In genomic region chr20:35491823-35492222, GRCh38 we compare ENCODE assay signal across 20 cellular contexts. TPM values are rescaled to one million over a fixed set of nuclear protein-coding genes. Genes with fewer than 3 reads are reported as not detected.
A peak's percentile ranks its signal among the peaks of the same experiment; 100 is the strongest.
DNase-seq lines count a peak whose midpoint lies in the region; ATAC-seq and TF ChIP-seq lines count a peak whose summit lies in the region.
"Had no signal": no experiment of that assay in that cellular context is flagged by ENCODE, and none has a peak within 500 bp of the region (broad histone marks: within the 10 kb centered on the region; RNA-seq: fewer than 3 reads in every experiment).

No MANE protein-coding gene starts in this region.

- no peaks in the 10 kb centered on the region for H4K20me1 ChIP-seq in Loucy (ENCODE audit: insufficient read depth, low read length, poor library complexity, severe bottlenecking)
- no peaks in the 10 kb centered on the region for H4K20me1 ChIP-seq in PC-3 (ENCODE audit: low read length)

- H3K4me3 ChIP-seq in Loucy (ENCODE audit: low read length, poor library complexity, severe bottlenecking) (peak overlapping the region; percentile 89), ovary (no peak overlapping the region), PC-3 (ENCODE audit: low read length) (no peak overlapping the region)
- H3K4me3 ChIP-seq: smooth muscle cell had no signal

- H3K4me1 Mint-ChIP-seq in activated CD4-positive, alpha-beta T cell treated with anti-CD3 and anti-CD28 coated beads for 36 hours: peaks cover 43% of the 10 kb centered on the region
- peaks cover 43% of the 10 kb centered on the region for H3K4me1 Mint-ChIP-seq in activated naive CD8-positive, alpha-beta T cell treated with anti-CD3 and anti-CD28 coated beads, Interleukin-2, amount 50 U/mL, for 24 hours
- peaks cover 31 to 82% (median 72%) of the 10 kb centered on the region in 4 donors for H3K4me1 Mint-ChIP-seq in naive thymus-derived CD8-positive, alpha-beta T cell

- 90 to 95% (median 92%) methylated on average over 5 of the region's 5 CpGs for WGBS in ovary, 3 donors

- H3K36me3 ChIP-seq in Loucy (ENCODE audit: insufficient read depth, low read length) (peaks cover 42% of the 10 kb centered on the region; the same call in 1 of the 2 replicates), ovary (no peaks in the 10 kb centered on the region), PC-3 (ENCODE audit: low read depth, low read length) (peaks cover 56% of the 10 kb centered on the region)

- peaks cover 62% of the 10 kb centered on the region for H3K36me3 Mint-ChIP-seq in activated CD4-positive, alpha-beta T cell treated with anti-CD3 and anti-CD28 coated beads for 36 hours (ENCODE audit: low read depth)
- H3K36me3 Mint-ChIP-seq in activated naive CD8-positive, alpha-beta T cell treated with anti-CD3 and anti-CD28 coated beads, Interleukin-2, amount 50 U/mL, for 24 hours (ENCODE audit: low read depth): peaks cover 55% of the 10 kb centered on the region
- peaks cover 0 to 63% (median 19%) of the 10 kb centered on the region in 3 donors for H3K36me3 Mint-ChIP-seq in naive thymus-derived CD8-positive, alpha-beta T cell

- H3K4me1 ChIP-seq in Loucy (ENCODE audit: insufficient read depth, low read length, poor library complexity, severe bottlenecking) (peaks cover 11% of the 10 kb centered on the region), ovary (ENCODE audit: insufficient read depth) (peaks cover 2% of the 10 kb centered on the region), PC-3 (ENCODE audit: insufficient read depth, low read length) (no peaks in the 10 kb centered on the region)
- H3K4me1 ChIP-seq: suprapubic skin had no signal

- H2AFZ ChIP-seq in Loucy (ENCODE audit: low read length) (no peak overlapping the region), PC-3 (ENCODE audit: low read length) (no peak overlapping the region)

- H3K27ac ChIP-seq in ovary (no peak overlapping the region), PC-3 (ENCODE audit: low read length) (no peak overlapping the region)
- H3K27ac ChIP-seq: dorsolateral prefrontal cortex, suprapubic skin had no signal

- H3F3A ChIP-seq in Loucy (ENCODE audit: low read depth): no peaks in the 10 kb centered on the region
- H3F3A ChIP-seq in PC-3 (ENCODE audit: low read length, unreplicated experiment): no peaks in the 10 kb centered on the region

- peaks cover 47% of the 10 kb centered on the region for H3K79me2 ChIP-seq in Loucy (ENCODE audit: insufficient read depth, low read length)
- H3K79me2 ChIP-seq in PC-3 (ENCODE audit: low read length): no peaks in the 10 kb centered on the region

- peak overlapping the region; percentile 89 for H3K9ac ChIP-seq in Loucy (ENCODE audit: low read depth, low read length, poor library complexity, severe bottlenecking)
- no peak overlapping the region for H3K9ac ChIP-seq in PC-3 (ENCODE audit: low read length)

- CTCF ChIA-PET in activated CD4-positive, alpha-beta T cell treated with anti-CD3 and anti-CD28 coated beads for 36 hours (lab: Charles Lee): interaction anchor here (1.4 to 2.2 kb wide), 3 partner anchors 13 to 46 kb away, joined by 5 to 6 read pairs (median 5); no protein-coding TSS in a partner anchor
- CTCF ChIA-PET in PC-3 (lab: Charles Lee): no interaction called here

- no TSS peak for BruUV-seq in PC-3 (replicated peaks; lab: Mats Ljungman, UMichigan)

- H3K9me2 ChIP-seq in Loucy (replicated peaks; ENCODE audit: low read depth, low read length) (no peaks in the 10 kb centered on the region), PC-3 (replicated peaks; ENCODE audit: low read length) (no peaks in the 10 kb centered on the region)

- peak overlapping the region; percentile 87 for H3K4me2 ChIP-seq in Loucy (ENCODE audit: low read depth, low read length, poor library complexity, severe bottlenecking)
- no peak overlapping the region for H3K4me2 ChIP-seq in PC-3 (ENCODE audit: low read length)
- H3K4me2 ChIP-seq: smooth muscle cell had no signal

- intact Hi-C loops in activated CD4-positive, alpha-beta T cell treated with anti-CD3 and anti-CD28 coated beads for 36 hours (cut with DNase I, micrococcal nuclease): loop anchor here in 1 of 2 experiments (2.0 to 5.0 kb wide), 2 partner anchors 37 to 170 kb away; partner anchors contain the start of genes CEP250, CPNE1 and RBM12
- intact Hi-C loops in ovary (cut with DNase I): no loop called here
- intact Hi-C loops in PC-3 (cut with micrococcal nuclease): no loop called here

- H3K27me3 ChIP-seq in Loucy (ENCODE audit: insufficient read depth, low read length, poor library complexity, severe bottlenecking): no peaks in the 10 kb centered on the region
- H3K27me3 ChIP-seq in ovary: no peaks in the 10 kb centered on the region
- H3K27me3 ChIP-seq in PC-3 (ENCODE audit: low read length): no peaks in the 10 kb centered on the region
- H3K27me3 ChIP-seq: dorsolateral prefrontal cortex, suprapubic skin had no signal

- no peaks in the 10 kb centered on the region for H3K27me3 Mint-ChIP-seq in activated CD4-positive, alpha-beta T cell treated with anti-CD3 and anti-CD28 coated beads for 36 hours
- H3K27me3 Mint-ChIP-seq in activated naive CD8-positive, alpha-beta T cell treated with anti-CD3 and anti-CD28 coated beads, Interleukin-2, amount 50 U/mL, for 24 hours: no peaks in the 10 kb centered on the region
- H3K27me3 Mint-ChIP-seq in naive thymus-derived CD8-positive, alpha-beta T cell: no peaks in the 10 kb centered on the region

- H3K9me3 ChIP-seq in Loucy (ENCODE audit: insufficient read depth, low read depth, low read length): no peaks in the 10 kb centered on the region
- no peaks in the 10 kb centered on the region for H3K9me3 ChIP-seq in ovary
- H3K9me3 ChIP-seq in PC-3 (ENCODE audit: low read length): no peaks in the 10 kb centered on the region
- H3K9me3 ChIP-seq: suprapubic skin had no signal

- DNase-seq in activated CD4-positive, alpha-beta T cell treated with anti-CD3 and anti-CD28 coated beads for 36 hours: no peak
- DNase-seq in activated CD4-positive, alpha-beta T cell treated with anti-CD3 and anti-CD28 coated beads, Interleukin-2, amount 50 U/mL, for 4 hours: no peak
- DNase-seq in activated naive CD8-positive, alpha-beta T cell treated with anti-CD3 and anti-CD28 coated beads, Interleukin-2, amount 50 U/mL, for 24 hours: no peak
- no peak for DNase-seq in naive thymus-derived CD8-positive, alpha-beta T cell
- DNase-seq in ovary (no peak), PC-3 (no peak)
- DNase-seq: 8988T, Calu3, dorsolateral prefrontal cortex, Kasumi-1, mammary epithelial cell, NCI-H1694 treated with DMSO at 0.1 percent for 48 hours, NCI-H748 treated with DMSO at 0.1 percent for 48 hours had no signal

- no peak for TF ChIP-seq POLR2A in ovary (IDR thresholded peaks at IDR 0.05)

- TF ChIP-seq EP300 in ovary (IDR thresholded peaks at IDR 0.05): no peak

- POLR2A ChIA-PET in activated CD4-positive, alpha-beta T cell treated with anti-CD3 and anti-CD28 coated beads for 36 hours (lab: Charles Lee): interaction anchor here (0.8 to 1.8 kb wide), 3 partner anchors 169 to 250 kb away, joined by 3 to 9 read pairs (median 6); partner anchors contain the start of gene RBM39
- POLR2A ChIA-PET in naive thymus-derived CD8-positive, alpha-beta T cell (lab: Charles Lee): interaction anchor here (0.6 to 2.8 kb wide), 7 partner anchors 36 to 292 kb away, joined by 3 to 22 read pairs (median 5); partner anchors contain the start of genes CEP250, ERGIC3 and RBM39
- POLR2A ChIA-PET in PC-3 (lab: Charles Lee; ENCODE audit: unreplicated experiment): no interaction called here

- peak; percentile 47 for ATAC-seq in activated CD4-positive, alpha-beta T cell treated with anti-CD3 and anti-CD28 coated beads for 36 hours
- no peak for ATAC-seq in activated naive CD8-positive, alpha-beta T cell treated with anti-CD3 and anti-CD28 coated beads, Interleukin-2, amount 50 U/mL, for 24 hours
- no peak for ATAC-seq in naive thymus-derived CD8-positive, alpha-beta T cell
- ATAC-seq in GM18519 (IDR thresholded peaks at IDR 0.05; ENCODE audit: low FRiP score, unreplicated experiment): no peak
- no peak for ATAC-seq in PC-3

- H3K9me3 Mint-ChIP-seq in activated CD4-positive, alpha-beta T cell treated with anti-CD3 and anti-CD28 coated beads for 36 hours (ENCODE audit: low read depth): no peaks in the 10 kb centered on the region
- H3K9me3 Mint-ChIP-seq in activated naive CD8-positive, alpha-beta T cell treated with anti-CD3 and anti-CD28 coated beads, Interleukin-2, amount 50 U/mL, for 24 hours: no peaks in the 10 kb centered on the region
- no peaks in the 10 kb centered on the region for H3K9me3 Mint-ChIP-seq in naive thymus-derived CD8-positive, alpha-beta T cell

- TF ChIP-seq CTCF in Loucy (conservative IDR thresholded peaks at IDR 0.05; ENCODE audit: low read length): no peak
- TF ChIP-seq CTCF in ovary (IDR thresholded peaks at IDR 0.05): no peak
- no peak for TF ChIP-seq CTCF in PC-3 (conservative IDR thresholded peaks at IDR 0.05; ENCODE audit: low read depth, low read length)

- H3K27ac Mint-ChIP-seq in activated CD4-positive, alpha-beta T cell treated with anti-CD3 and anti-CD28 coated beads for 36 hours: peak overlapping the region; percentile 98
- peak overlapping the region; percentile 70 for H3K27ac Mint-ChIP-seq in activated naive CD8-positive, alpha-beta T cell treated with anti-CD3 and anti-CD28 coated beads, Interleukin-2, amount 50 U/mL, for 24 hours
- peak overlapping the region; percentile 97 to 100 (median 99) for H3K27ac Mint-ChIP-seq in naive thymus-derived CD8-positive, alpha-beta T cell

- peak overlapping the region; percentile 83 for H3K4me3 Mint-ChIP-seq in activated CD4-positive, alpha-beta T cell treated with anti-CD3 and anti-CD28 coated beads for 36 hours
- peak overlapping the region; percentile 95 for H3K4me3 Mint-ChIP-seq in activated naive CD8-positive, alpha-beta T cell treated with anti-CD3 and anti-CD28 coated beads, Interleukin-2, amount 50 U/mL, for 24 hours
- H3K4me3 Mint-ChIP-seq in naive thymus-derived CD8-positive, alpha-beta T cell: peak overlapping the region; percentile 96 to 100 (median 99)

RNA-seq across cellular contexts. Expression of gene CEP250, which starts 36.4 kb away (rescaled TPM):
- 10 to 100 TPM; 50.4 to 60.2 TPM for total RNA-seq in activated CD4-positive, alpha-beta T cell treated with anti-CD3 and anti-CD28 coated beads for 36 hours
- total RNA-seq in naive thymus-derived CD8-positive, alpha-beta T cell: 10 to 100 TPM; 54.9 to 65.4 TPM
- 10 to 100 TPM in 1 of 3 donors, 1 to 10 TPM in 2; 4.5 to 17.5 (median 6.0) TPM for polyA plus RNA-seq in naive thymus-derived CD8-positive, alpha-beta T cell
- 10 to 100 TPM; 20.6 to 44.2 (median 27.9) TPM for total RNA-seq in ovary
- 10 to 100 TPM; 11.7 to 16.0 TPM for polyA plus RNA-seq in ovary
- total RNA-seq in PC-3 (2014; rRNA removed): 52.5 and 75.0 TPM in 2 replicates

RNA-seq across cellular contexts. Expression of gene C20orf173, which starts 37.6 kb away (rescaled TPM):
- not detected for total RNA-seq in activated CD4-positive, alpha-beta T cell treated with anti-CD3 and anti-CD28 coated beads for 36 hours
- total RNA-seq in naive thymus-derived CD8-positive, alpha-beta T cell: not detected
- not detected for polyA plus RNA-seq in naive thymus-derived CD8-positive, alpha-beta T cell
- total RNA-seq in ovary: not detected
- not detected for polyA plus RNA-seq in ovary
- not detected in 2 replicates for total RNA-seq in PC-3 (2014; rRNA removed)
- total RNA-seq: Calu3, dorsolateral prefrontal cortex, fibroblast of lung, mammary epithelial cell, osteocyte, Right ventricle myocardium inferior, smooth muscle cell, suprapubic skin had no signal
- polyA plus RNA-seq: fibroblast of lung, mammary epithelial cell, smooth muscle cell had no signal

RNA-seq across cellular contexts. Expression of gene ERGIC3, which starts 50.1 kb away (rescaled TPM):
- 100 to 1,000 TPM; 109 to 127 TPM for total RNA-seq in activated CD4-positive, alpha-beta T cell treated with anti-CD3 and anti-CD28 coated beads for 36 hours
- total RNA-seq in naive thymus-derived CD8-positive, alpha-beta T cell: 100 to 1,000 TPM; 146 to 149 TPM
- polyA plus RNA-seq in naive thymus-derived CD8-positive, alpha-beta T cell: 100 to 1,000 TPM; 129 to 150 (median 149) TPM
- 100 to 1,000 TPM; 168 to 278 (median 221) TPM for total RNA-seq in ovary
- 100 to 1,000 TPM; 212 to 354 TPM for polyA plus RNA-seq in ovary
- total RNA-seq in PC-3 (2014; rRNA removed): 284 and 376 TPM in 2 replicates

RNA-seq across cellular contexts. Expression of gene GDF5, which starts 53.8 kb away (rescaled TPM):
- total RNA-seq in activated CD4-positive, alpha-beta T cell treated with anti-CD3 and anti-CD28 coated beads for 36 hours: not detected
- not detected for total RNA-seq in naive thymus-derived CD8-positive, alpha-beta T cell
- polyA plus RNA-seq in naive thymus-derived CD8-positive, alpha-beta T cell: not detected
- total RNA-seq in ovary: under 1 TPM in 2 of 7 donors, not detected in 5; 0.33 to 0.36 TPM
- not detected for polyA plus RNA-seq in ovary
- not detected in 2 replicates for total RNA-seq in PC-3 (2014; rRNA removed)
- total RNA-seq: Calu3, suprapubic skin had no signal
